In genomic region chr15:62824111-62824737, GRCh38 we compare ENCODE assay signal across 17 cellular contexts.
A peak's percentile ranks its signal among the peaks of the same experiment; 100 is the strongest.
DNase-seq lines count a peak whose midpoint lies in the region; ATAC-seq, FAIRE-seq and TF ChIP-seq lines count a peak whose summit lies in the region.
"Had no signal": no experiment of that assay in that cellular context is flagged by ENCODE, and none has a peak within 500 bp of the region (broad histone marks: within the 10 kb centered on the region; RNA-seq: fewer than 3 reads in every experiment).

No MANE protein-coding gene starts in this region.

- CTCF ChIA-PET in AG04449 (lab: Yijun Ruan, JAX) = interaction anchor here (0.6 kb wide), 1 partner anchor 22 kb away, joined by 4 read pairs; no protein-coding TSS in a partner anchor
- CTCF ChIA-PET in mammary epithelial cell (lab: Charles Lee; ENCODE audit: low non-redundant PET) = no interaction called here
- CTCF ChIA-PET in activated CD4-positive, alpha-beta T cell treated with anti-CD3 and anti-CD28 coated beads for 36 hours (lab: Charles Lee) = no interaction called here

- DNase-seq in AG04449 (ENCODE audit: low read depth, low spot score) (peak; percentile 31), HS-5 (ENCODE audit: low read depth) (peak; percentile 42), mammary epithelial cell (peak; percentile 63), kidney tubule cell (ENCODE audit: low spot score) (peak; percentile 63), SW 1271 (lab: John Stamatoyannopoulos, UW) (no peak), NCI-H524 (lab: John Stamatoyannopoulos, UW) (no peak), GM12892 (ENCODE audit: insufficient read length) (no peak)
- DNase-seq in activated CD4-positive, alpha-beta T cell treated with anti-CD3 and anti-CD28 coated beads for 36 hours = no peak
- DNase-seq: activated CD4-positive, alpha-beta T cell treated with anti-CD3 and anti-CD28 coated beads, Interleukin-2, amount 10 ng/mL, durations not matched to agents 24 days and 14 days; MG63; NCI-H446; posterior cingulate gyrus; stimulated activated CD4-positive, alpha-beta T cell treated with anti-CD3 and anti-CD28 coated beads, Interleukin-2, amount 100 ng/mL, for 24 hours had no signal

- no peaks in the 10 kb centered on the region for H3K36me3 Mint-ChIP-seq in activated CD4-positive, alpha-beta T cell treated with anti-CD3 and anti-CD28 coated beads for 36 hours (ENCODE audit: low read depth)

- FAIRE-seq in GM12892 (lab: Jason Lieb, UNC) = no peak
- FAIRE-seq: H1 had no signal

- H3K27ac ChIP-seq in mammary epithelial cell (ENCODE audit: insufficient read depth, low read depth, low read length) = peak overlapping the region; percentile 40

- WGBS in mammary epithelial cell (ENCODE audit: low coverage, missing lambda C conversion rate) = 53% methylated on average over 2 of the region's 2 CpGs

- dilution Hi-C loops in mammary epithelial cell (cut with HindIII; ENCODE audit: low sequenced_read_pairs) = no loop called here

- H2AFZ ChIP-seq in mammary epithelial cell (ENCODE audit: low read depth, low read length) = no peak overlapping the region

- no peak overlapping the region for H3K4me3 ChIP-seq in AG04449 (ENCODE audit: low read depth, low read length)
- no peak overlapping the region for H3K4me3 ChIP-seq in mammary epithelial cell (replicated peaks in 1 of 3; ENCODE audit: insufficient read depth in 1 of 3, low read depth in 2 of 3, low read length in 3 of 3)
- H3K4me3 ChIP-seq: MG63 had no signal

- no peaks in the 10 kb centered on the region for H3K9me3 Mint-ChIP-seq in activated CD4-positive, alpha-beta T cell treated with anti-CD3 and anti-CD28 coated beads for 36 hours (ENCODE audit: low read depth)
- H3K9me3 Mint-ChIP-seq: activated CD4-positive, alpha-beta T cell treated with anti-CD3 and anti-CD28 coated beads, Interleukin-2, amount 10 ng/mL, durations not matched to agents 24 days and 14 days; activated T-helper 17 cell treated with anti-CD3 and anti-CD28 coated beads, Interleukin-2, amount 50 U/mL, for 72 hours; T-helper 1 cell treated with Interleukin-12 subunit alpha and Interleukin-12 subunit beta and Interleukin-4 antibody, amounts not matched to agents 30 μg/mL and 1 μg/mL, for 36 hours had no signal

- no peak overlapping the region for H3K4me3 Mint-ChIP-seq in activated CD4-positive, alpha-beta T cell treated with anti-CD3 and anti-CD28 coated beads for 36 hours
- H3K4me3 Mint-ChIP-seq: activated CD4-positive, alpha-beta T cell treated with anti-CD3 and anti-CD28 coated beads, Interleukin-2, amount 10 ng/mL, durations not matched to agents 24 days and 14 days; activated T-helper 17 cell treated with anti-CD3 and anti-CD28 coated beads, Interleukin-2, amount 50 U/mL, for 72 hours; brain; T-helper 1 cell treated with Interleukin-12 subunit alpha and Interleukin-12 subunit beta and Interleukin-4 antibody, amounts not matched to agents 30 μg/mL and 1 μg/mL, for 36 hours had no signal

- no peak overlapping the region for H3K9ac ChIP-seq in mammary epithelial cell (ENCODE audit: insufficient read depth, low read length)

- TF ChIP-seq CTCF in AG04449 (IDR thresholded peaks at IDR 0.05; ENCODE audit: insufficient read depth, low read length, missing control alignments) (no peak), mammary epithelial cell (conservative IDR thresholded peaks at IDR 0.05 in 1 of 2, IDR thresholded peaks at IDR 0.05 in 1 of 2; ENCODE audit: extremely low read depth in 1 of 2, insufficient read depth in 1 of 2, low read depth in 1 of 2, low read length in 2 of 2) (no peak)

- POLR2A ChIA-PET in AG04449 (lab: Yijun Ruan, JAX) = no interaction called here
- POLR2A ChIA-PET in activated CD4-positive, alpha-beta T cell treated with anti-CD3 and anti-CD28 coated beads for 36 hours (lab: Charles Lee) = no interaction called here

- H3K4me1 ChIP-seq in mammary epithelial cell (ENCODE audit: insufficient read depth, low read length) = peaks cover 16% of the 10 kb centered on the region

- in situ Hi-C loops in mammary epithelial cell (cut with MboI; ENCODE audit: low sequenced_read_pairs in 2 of 2) = no loop called here

- no peaks in the 10 kb centered on the region for H4K20me1 ChIP-seq in mammary epithelial cell (ENCODE audit: insufficient read depth, low read length)

- no peaks in the 10 kb centered on the region for H3K4me1 Mint-ChIP-seq in activated CD4-positive, alpha-beta T cell treated with anti-CD3 and anti-CD28 coated beads for 36 hours
- H3K4me1 Mint-ChIP-seq: activated CD4-positive, alpha-beta T cell treated with anti-CD3 and anti-CD28 coated beads, Interleukin-2, amount 10 ng/mL, durations not matched to agents 24 days and 14 days; activated T-helper 17 cell treated with anti-CD3 and anti-CD28 coated beads, Interleukin-2, amount 50 U/mL, for 72 hours had no signal

- no peak for TF ChIP-seq POLR2A in GM12892 (IDR thresholded peaks at IDR 0.05; ENCODE audit: low read depth, low read length)

- no peak for ATAC-seq in activated CD4-positive, alpha-beta T cell treated with anti-CD3 and anti-CD28 coated beads for 36 hours
- ATAC-seq: activated T-helper 17 cell treated with anti-CD3 and anti-CD28 coated beads, Interleukin-2, amount 50 U/mL, for 72 hours had no signal

- H3K27ac Mint-ChIP-seq in activated CD4-positive, alpha-beta T cell treated with anti-CD3 and anti-CD28 coated beads for 36 hours = no peak overlapping the region
- H3K27ac Mint-ChIP-seq: activated CD4-positive, alpha-beta T cell treated with anti-CD3 and anti-CD28 coated beads, Interleukin-2, amount 10 ng/mL, durations not matched to agents 24 days and 14 days; activated T-helper 17 cell treated with anti-CD3 and anti-CD28 coated beads, Interleukin-2, amount 50 U/mL, for 72 hours; T-helper 1 cell treated with Interleukin-12 subunit alpha and Interleukin-12 subunit beta and Interleukin-4 antibody, amounts not matched to agents 30 μg/mL and 1 μg/mL, for 36 hours had no signal

- no peaks in the 10 kb centered on the region for H3K9me3 ChIP-seq in mammary epithelial cell (replicated peaks; ENCODE audit: insufficient read depth, low read length)
- H3K9me3 ChIP-seq: MG63 had no signal

- no peaks in the 10 kb centered on the region for H3K27me3 ChIP-seq in mammary epithelial cell (ENCODE audit: insufficient read depth, low read length)
- H3K27me3 ChIP-seq: MG63 had no signal

- no peaks in the 10 kb centered on the region for H3K79me2 ChIP-seq in mammary epithelial cell (ENCODE audit: insufficient read depth, low read length)

- peaks cover 4% of the 10 kb centered on the region for H3K27me3 Mint-ChIP-seq in activated CD4-positive, alpha-beta T cell treated with anti-CD3 and anti-CD28 coated beads for 36 hours
- H3K27me3 Mint-ChIP-seq: brain had no signal

- H3K36me3 ChIP-seq in mammary epithelial cell (ENCODE audit: insufficient read depth, low read length) = no peaks in the 10 kb centered on the region

- intact Hi-C loops in mammary epithelial cell (cut with micrococcal nuclease) = no loop called here
- intact Hi-C loops in activated CD4-positive, alpha-beta T cell treated with anti-CD3 and anti-CD28 coated beads for 36 hours (cut with DNase I, micrococcal nuclease) = no loop called here

- H3K4me2 ChIP-seq in mammary epithelial cell (ENCODE audit: insufficient read depth, low read depth, low read length) = peak overlapping the region; percentile 35

- no TSS peak for BruUV-seq in mammary epithelial cell (replicated peaks; lab: Mats Ljungman, UMichigan)

Comparison
In these comparisons a context has a peak if more than half of its experiments do, and no peak if none do; other contexts are left out.
1. DNase-seq: peak in AG04449 (single experiment), HS-5 (single experiment), mammary epithelial cell (single experiment) and kidney tubule cell (single experiment); none in SW 1271 (0 of 2), activated CD4-positive, alpha-beta T cell treated with anti-CD3 and anti-CD28 coated beads for 36 hours (single experiment), NCI-H524 (0 of 2) and GM12892 (single experiment).